Comparison of ENCODE assay signal across 12 cellular contexts in the genomic region with DNA sequence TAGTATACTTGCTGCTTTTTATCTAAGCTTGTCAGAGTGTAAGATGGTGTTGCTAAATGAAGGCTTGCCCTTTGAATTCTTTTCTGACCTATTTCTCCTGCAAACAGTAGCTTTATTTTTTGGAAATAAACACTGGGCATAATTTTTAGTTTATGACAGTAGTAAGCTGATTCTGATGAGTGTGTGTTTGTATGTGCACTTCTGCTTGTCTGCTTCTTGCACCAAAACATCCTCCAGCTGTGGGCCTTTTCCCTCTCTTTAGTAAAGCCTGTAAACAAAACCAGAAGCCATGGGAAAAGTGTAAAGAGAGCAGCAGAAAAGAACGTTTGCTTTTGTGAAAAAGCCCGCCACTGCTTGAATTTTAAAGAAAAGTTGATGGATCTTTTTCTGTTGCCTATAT. TPM values are rescaled to one million over a fixed set of nuclear protein-coding genes. Genes with fewer than 3 reads are reported as not detected.
DNase-seq lines count a peak whose midpoint lies in the region; ATAC-seq and TF ChIP-seq lines count a peak whose summit lies in the region.
"Had no signal": no experiment of that assay in that cellular context is flagged by ENCODE, and none has a peak within 500 bp of the region (broad histone marks: within the 10 kb centered on the region; RNA-seq: fewer than 3 reads in every experiment).

No MANE protein-coding gene starts in this region.

- H4K8ac ChIP-seq in mesenchymal stem cell (ENCODE audit: low read length) = no peak overlapping the region

- H3K9me3 ChIP-seq in HUES6 (ENCODE audit: control insufficient read depth, insufficient read depth, low read depth, low read length) (peaks cover 14% of the 10 kb centered on the region), mesenchymal stem cell (ENCODE audit: control insufficient read depth, low read length) (no peaks in the 10 kb centered on the region)
- H3K9me3 ChIP-seq: testis had no signal

- no peak overlapping the region for H2AFZ ChIP-seq in mesenchymal stem cell (ENCODE audit: low read depth, low read length)

- H4K91ac ChIP-seq in mesenchymal stem cell (ENCODE audit: low read length) = no peak overlapping the region

- H3K4me1 Mint-ChIP-seq in chondrocyte (ENCODE audit: low read depth) = peaks cover 71% of the 10 kb centered on the region

- 14% methylated on average over 2 of the region's 2 CpGs for WGBS in mesenchymal stem cell

- H2BK5ac ChIP-seq in mesenchymal stem cell (ENCODE audit: low read depth, low read length, poor library complexity, severe bottlenecking) = no peak overlapping the region

- no peak overlapping the region for H2BK12ac ChIP-seq in mesenchymal stem cell (ENCODE audit: low read length in 2 of 2)

- no peaks in the 10 kb centered on the region for H3K9me3 Mint-ChIP-seq in chondrocyte (ENCODE audit: low read depth)

- peak overlapping the region; percentile 18 for H3K4me2 ChIP-seq in mesenchymal stem cell (ENCODE audit: low read length, poor library complexity, severe bottlenecking)

- no peak overlapping the region for H2BK15ac ChIP-seq in mesenchymal stem cell (ENCODE audit: low read depth, poor library complexity, severe bottlenecking)

- no peaks in the 10 kb centered on the region for H3K36me3 ChIP-seq in HUES6 (ENCODE audit: control insufficient read depth, insufficient read depth, low read length)
- no peaks in the 10 kb centered on the region for H3K36me3 ChIP-seq in mesenchymal stem cell (ENCODE audit: control insufficient read depth in 1 of 2, insufficient read depth in 2 of 2, low read depth in 1 of 2, low read length in 2 of 2)

- H3K36me3 Mint-ChIP-seq in chondrocyte (ENCODE audit: low read depth) = no peaks in the 10 kb centered on the region
- H3K36me3 Mint-ChIP-seq: activated naive CD8-positive, alpha-beta T cell had no signal

- H3K23ac ChIP-seq in mesenchymal stem cell (ENCODE audit: low read length in 2 of 2) = no peak overlapping the region

- no peak for ATAC-seq in stimulated activated naive CD8-positive, alpha-beta T cell treated with anti-CD3 and anti-CD28 coated beads, Interleukin-15, Interleukin-2, amounts not matched to agents 100 U/mL and 50 U/mL, for 24 hours

- H3K4ac ChIP-seq in mesenchymal stem cell (ENCODE audit: low read depth in 1 of 2, low read length in 2 of 2) = peak overlapping the region in 1 of 2 experiments; percentile 87

- no peak for DNase-seq in chondrocyte (ENCODE audit: low spot score)
- DNase-seq in mesenchymal stem cell = no peak
- no peak for DNase-seq in substantia nigra (lab: John Stamatoyannopoulos, UW)
- no peak for DNase-seq in HuH-7 (ENCODE audit: low spot score)
- DNase-seq in SW480 (ENCODE audit: low spot score) = no peak
- no peak for DNase-seq in ecto neural progenitor cell (ENCODE audit: low spot score)
- no peak for DNase-seq in stimulated activated naive CD8-positive, alpha-beta T cell treated with anti-CD3 and anti-CD28 coated beads, Interleukin-15, Interleukin-2, amounts not matched to agents 100 U/mL and 50 U/mL, for 24 hours
- DNase-seq: activated CD4-positive, alpha-beta T cell treated with anti-CD3 and anti-CD28 coated beads, Interleukin-2, amount 50 U/mL, for 4 hours; SW 1271; testis had no signal

- peak overlapping the region; percentile 44 for H2AK5ac ChIP-seq in mesenchymal stem cell (ENCODE audit: low read length, severe bottlenecking)

- peak overlapping the region; percentile 16 to 46 for H3K18ac ChIP-seq in mesenchymal stem cell (ENCODE audit: low read depth in 1 of 2, low read length in 2 of 2)

- H3K27ac ChIP-seq in HUES6 (ENCODE audit: low read depth, low read length) = peak overlapping the region; percentile 73
- peak overlapping the region; percentile 93 for H3K27ac ChIP-seq in mesenchymal stem cell (ENCODE audit: low read length, poor library complexity, severe bottlenecking)
- peak overlapping the region; percentile 92 for H3K27ac ChIP-seq in substantia nigra (ENCODE audit: low read depth, low read length, poor library complexity, severe bottlenecking)

- H3K27me3 Mint-ChIP-seq in chondrocyte (ENCODE audit: low read depth) = no peaks in the 10 kb centered on the region

- peaks cover 49% of the 10 kb centered on the region for H3K4me1 ChIP-seq in HUES6 (ENCODE audit: control insufficient read depth, insufficient read depth, low read length)
- peaks cover 20% of the 10 kb centered on the region for H3K4me1 ChIP-seq in mesenchymal stem cell (ENCODE audit: control insufficient read depth, insufficient read depth, low read depth, low read length)
- H3K4me1 ChIP-seq: testis had no signal

- no peak overlapping the region for H3K9ac ChIP-seq in HUES6 (ENCODE audit: low read length)
- peak overlapping the region; percentile 68 for H3K9ac ChIP-seq in mesenchymal stem cell (ENCODE audit: low read length)

- H3K4me3 Mint-ChIP-seq in chondrocyte (ENCODE audit: unreplicated experiment) = peak overlapping the region; percentile 77
- H3K4me3 Mint-ChIP-seq: activated naive CD8-positive, alpha-beta T cell had no signal

- H3K79me1 ChIP-seq in mesenchymal stem cell (replicated peaks; ENCODE audit: low read length, poor library complexity, severe bottlenecking) = peaks cover 15% of the 10 kb centered on the region

- H3K27ac Mint-ChIP-seq in chondrocyte (ENCODE audit: unreplicated experiment) = peak overlapping the region; percentile 99
- H3K27ac Mint-ChIP-seq: activated naive CD8-positive, alpha-beta T cell had no signal

- no peak overlapping the region for H2BK120ac ChIP-seq in mesenchymal stem cell (ENCODE audit: low read depth, low read length)

- H3K27me3 ChIP-seq in HUES6 (ENCODE audit: control insufficient read depth, insufficient read depth, low read length) (no peaks in the 10 kb centered on the region), mesenchymal stem cell (ENCODE audit: control insufficient read depth in 1 of 2, insufficient read depth in 1 of 2, low read length in 2 of 2) (no peaks in the 10 kb centered on the region)
- H3K27me3 ChIP-seq: testis had no signal

- H3K14ac ChIP-seq in mesenchymal stem cell (ENCODE audit: low read length in 2 of 2) = no peak overlapping the region

- no peak for TF ChIP-seq CTCF in chondrocyte (IDR thresholded peaks at IDR 0.05)

- H3K4me3 ChIP-seq in HUES6 (ENCODE audit: low read depth, low read length) (no peak overlapping the region), mesenchymal stem cell (ENCODE audit: insufficient read depth in 1 of 2, low read depth in 1 of 2, low read length in 2 of 2) (no peak overlapping the region)
- H3K4me3 ChIP-seq: testis had no signal

RNA-seq across cellular contexts. Expression of a gene that starts 12.6 kb away (rescaled TPM):
- 7.1 to 10.6 TPM (median 7.5 TPM) in 3 replicates for total RNA-seq in chondrocyte
- polyA plus RNA-seq in mesenchymal stem cell (2013, experiment 1 of 2) = 7.2 TPM
- 7.2 TPM for polyA plus RNA-seq in mesenchymal stem cell (2013, experiment 2 of 2)
